9 cellular contexts compared by ENCODE assay signal in the genomic region with DNA sequence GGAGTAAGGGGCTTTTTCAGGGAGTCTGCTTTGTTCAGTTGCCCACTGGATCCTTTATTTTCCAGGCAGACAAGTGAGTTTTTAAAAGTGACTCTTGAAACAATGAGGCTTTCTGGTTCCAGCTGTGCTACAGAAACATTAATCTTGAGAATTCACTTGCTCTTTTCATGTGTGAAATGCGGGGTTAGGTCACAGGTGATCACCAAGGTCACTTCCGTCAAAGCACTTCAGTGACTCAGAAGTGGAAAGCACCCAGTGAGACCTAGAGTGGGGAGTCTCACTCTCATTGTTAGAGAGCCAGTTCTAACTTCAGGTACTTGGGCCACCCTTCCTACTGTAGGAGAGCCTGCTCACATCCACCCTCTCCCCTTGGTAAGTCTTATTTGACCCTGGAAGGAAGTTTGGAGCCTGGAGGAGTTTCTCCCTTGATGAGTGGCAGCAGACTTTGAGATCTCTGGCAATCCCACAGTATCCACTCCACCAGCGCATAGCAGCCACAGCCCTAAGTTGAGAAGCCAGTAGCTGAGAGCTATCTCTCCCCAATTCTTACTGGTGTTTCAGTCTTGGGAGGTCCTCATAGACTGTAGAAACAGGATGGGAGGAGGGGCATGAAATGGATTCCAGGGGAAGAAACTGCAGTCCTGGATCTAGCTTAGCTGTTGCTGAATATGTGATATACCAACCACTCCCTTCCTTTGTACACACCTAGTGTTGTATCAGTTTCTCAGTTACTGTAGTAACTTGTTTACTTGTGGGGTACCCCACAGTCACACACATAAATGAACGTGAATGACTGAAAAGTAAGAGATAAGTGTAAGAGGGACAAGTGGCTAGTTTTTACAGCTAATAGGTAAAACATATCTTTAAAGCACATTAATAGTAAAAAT. TPM values are rescaled to one million over a fixed set of nuclear protein-coding genes. Genes with fewer than 3 reads are reported as not detected.
DNase-seq lines count a peak whose midpoint lies in the region; ATAC-seq and TF ChIP-seq lines count a peak whose summit lies in the region.
"Had no signal": no experiment of that assay in that cellular context is flagged by ENCODE, and none has a peak within 500 bp of the region (broad histone marks: within the 10 kb centered on the region; RNA-seq: fewer than 3 reads in every experiment).

No MANE protein-coding gene starts in this region.

- peaks cover 6% of the 10 kb centered on the region for H3F3A ChIP-seq in neural progenitor cell (ENCODE audit: low read depth)

- no peaks in the 10 kb centered on the region for H4K20me1 ChIP-seq in neural progenitor cell (ENCODE audit: low read depth)

- H3K9ac ChIP-seq in endodermal cell (ENCODE audit: extremely low read depth, low read length, poor library complexity, severe bottlenecking) (no peak overlapping the region), neural progenitor cell (no peak overlapping the region)
- H3K9ac ChIP-seq: parathyroid adenoma had no signal

- no peaks in the 10 kb centered on the region for H3K27me3 ChIP-seq in vagina
- peaks cover 46% of the 10 kb centered on the region for H3K27me3 ChIP-seq in endodermal cell (ENCODE audit: control insufficient read depth, insufficient read depth, low read length, poor library complexity, severe bottlenecking)
- H3K27me3 ChIP-seq in neural progenitor cell = peaks cover 43% of the 10 kb centered on the region

- H3K4me3 ChIP-seq in vagina = peak overlapping the region in 1 of 2 donors; percentile 56
- H3K4me3 ChIP-seq in endodermal cell (ENCODE audit: low read length) = no peak overlapping the region
- no peak overlapping the region for H3K4me3 ChIP-seq in neural progenitor cell

- intact Hi-C loops in vagina (cut with DNase I) (no loop called here), Right ventricle myocardium superior (cut with DNase I) (no loop called here)

- H3K4me3 Mint-ChIP-seq in endodermal cell (no peak overlapping the region), neural progenitor cell (no peak overlapping the region)

- H3K27me3 Mint-ChIP-seq in endodermal cell (ENCODE audit: insufficient read depth) = peaks cover 40% of the 10 kb centered on the region
- peaks cover 27% of the 10 kb centered on the region for H3K27me3 Mint-ChIP-seq in neural progenitor cell (ENCODE audit: insufficient read depth, low read depth)

- no peak overlapping the region for H2AFZ ChIP-seq in neural progenitor cell (replicated peaks)
- H2AFZ ChIP-seq: parathyroid adenoma had no signal

- ATAC-seq in GM21423 (IDR thresholded peaks at IDR 0.05; ENCODE audit: unreplicated experiment) = peak; percentile 94
- peak; percentile 92 for ATAC-seq in HG03575 (IDR thresholded peaks at IDR 0.05; ENCODE audit: extremely low read depth, insufficient number of reproducible peaks, low FRiP score, unreplicated experiment)
- ATAC-seq in Right ventricle myocardium superior (ENCODE audit: poor library complexity) = no peak

- 67 to 81% methylated on average over 3 to 4 of the region's 4 CpGs for WGBS in endodermal cell (ENCODE audit: insufficient coverage in 1 of 2, insufficient read length in 1 of 2), 2 experiments

- peaks cover 36% of the 10 kb centered on the region for H3K4me1 Mint-ChIP-seq in endodermal cell
- H3K4me1 Mint-ChIP-seq in neural progenitor cell = peaks cover 30% of the 10 kb centered on the region

- H3K27ac ChIP-seq in vagina (peak overlapping the region; percentile 78), endodermal cell (ENCODE audit: low read depth, low read length) (no peak overlapping the region), neural progenitor cell (no peak overlapping the region)
- H3K27ac ChIP-seq: parathyroid adenoma had no signal

- no peak overlapping the region for H3K4me2 ChIP-seq in neural progenitor cell

- DNase-seq in DMS79 treated with DMSO at 0.1 percent for 48 hours (lab: John Stamatoyannopoulos, UW) (peak; percentile 49), vagina (ENCODE audit: extremely low spot score in 2 of 2) (peak in 1 of 2 donors; percentile 58), endodermal cell (no peak), Right ventricle myocardium superior (no peak), neural progenitor cell (ENCODE audit: low spot score) (no peak)
- DNase-seq in central memory CD4-positive, alpha-beta T cell = peak; percentile 46

- TF ChIP-seq CTCF in vagina (IDR thresholded peaks at IDR 0.05) (no peak), endodermal cell (conservative IDR thresholded peaks at IDR 0.05) (no peak), neural progenitor cell (IDR thresholded peaks at IDR 0.05) (no peak)

- H3K79me2 ChIP-seq in neural progenitor cell (ENCODE audit: low read depth) = no peaks in the 10 kb centered on the region
- H3K79me2 ChIP-seq: parathyroid adenoma had no signal

- H3K9me3 ChIP-seq in vagina (no peaks in the 10 kb centered on the region), endodermal cell (ENCODE audit: control insufficient read depth, low read length) (no peaks in the 10 kb centered on the region), neural progenitor cell (ENCODE audit: low read depth) (no peaks in the 10 kb centered on the region)

- H3K36me3 Mint-ChIP-seq in endodermal cell (ENCODE audit: low read depth) = no peaks in the 10 kb centered on the region
- H3K36me3 Mint-ChIP-seq in neural progenitor cell = peaks cover 8% of the 10 kb centered on the region

- H3K36me3 ChIP-seq in vagina (no peaks in the 10 kb centered on the region), endodermal cell (ENCODE audit: control insufficient read depth, insufficient read depth, low read length) (no peaks in the 10 kb centered on the region), neural progenitor cell (no peaks in the 10 kb centered on the region)

- peaks cover 41% of the 10 kb centered on the region for H3K4me1 ChIP-seq in vagina
- H3K4me1 ChIP-seq in endodermal cell (ENCODE audit: control insufficient read depth, insufficient read depth, low read length) = peaks cover 22% of the 10 kb centered on the region
- peaks cover 11% of the 10 kb centered on the region for H3K4me1 ChIP-seq in neural progenitor cell
- H3K4me1 ChIP-seq: parathyroid adenoma had no signal

- TF ChIP-seq POLR2A in vagina (IDR thresholded peaks at IDR 0.05) = no peak

- H3K9me3 Mint-ChIP-seq in endodermal cell = peaks cover 5% of the 10 kb centered on the region
- H3K9me3 Mint-ChIP-seq in neural progenitor cell = peaks cover 13% of the 10 kb centered on the region

- H3K27ac Mint-ChIP-seq in endodermal cell = no peak overlapping the region
- no peak overlapping the region for H3K27ac Mint-ChIP-seq in neural progenitor cell

RNA-seq across cellular contexts. Expression of a gene that starts 3.1 kb away (rescaled TPM):
- 203 TPM for total RNA-seq in vagina
- total RNA-seq in endodermal cell = under 1 TPM; 0.46 to 0.51 TPM
- 0.39 TPM for polyA plus RNA-seq in endodermal cell (2013, experiment 1 of 2)
- 0.21 TPM for polyA plus RNA-seq in endodermal cell (2013, experiment 2 of 2)
- not detected for total RNA-seq in Right ventricle myocardium superior
- total RNA-seq in neural progenitor cell (ENCODE audit: low replicate concordance) = 0.28 TPM in 1 of 2 replicates, not detected in the other

RNA-seq across cellular contexts. Expression of a gene that starts 27.4 kb away (rescaled TPM):
- total RNA-seq in vagina (19.9 TPM), endodermal cell (10 to 100 TPM; 13.0 to 18.4 TPM), Right ventricle myocardium superior (32.9 TPM), neural progenitor cell (ENCODE audit: low replicate concordance) (11.8 and 19.8 TPM in 2 replicates)
- 10.7 TPM for polyA plus RNA-seq in endodermal cell (2013, experiment 1 of 2)
- polyA plus RNA-seq in endodermal cell (2013, experiment 2 of 2) = 12.9 TPM

Comparison
In these comparisons a context has a peak if more than half of its experiments do, and no peak if none do; other contexts are left out.
1. DNase-seq: peak in DMS79 treated with DMSO at 0.1 percent for 48 hours (single experiment) and central memory CD4-positive, alpha-beta T cell (single experiment); none in endodermal cell (single experiment), Right ventricle myocardium superior (single experiment) and neural progenitor cell (single experiment).
2. RNA of a gene that starts 3.1 kb away (total RNA-seq): 203 TPM in vagina (single experiment); 0.46 to 0.51 TPM in endodermal cell, not detected in Right ventricle myocardium superior (single experiment) and 0.28 TPM in neural progenitor cell; every median in the first group is over 100 times any median in the second.